1 cellular context compared by ENCODE assay signal in the genomic region with DNA sequence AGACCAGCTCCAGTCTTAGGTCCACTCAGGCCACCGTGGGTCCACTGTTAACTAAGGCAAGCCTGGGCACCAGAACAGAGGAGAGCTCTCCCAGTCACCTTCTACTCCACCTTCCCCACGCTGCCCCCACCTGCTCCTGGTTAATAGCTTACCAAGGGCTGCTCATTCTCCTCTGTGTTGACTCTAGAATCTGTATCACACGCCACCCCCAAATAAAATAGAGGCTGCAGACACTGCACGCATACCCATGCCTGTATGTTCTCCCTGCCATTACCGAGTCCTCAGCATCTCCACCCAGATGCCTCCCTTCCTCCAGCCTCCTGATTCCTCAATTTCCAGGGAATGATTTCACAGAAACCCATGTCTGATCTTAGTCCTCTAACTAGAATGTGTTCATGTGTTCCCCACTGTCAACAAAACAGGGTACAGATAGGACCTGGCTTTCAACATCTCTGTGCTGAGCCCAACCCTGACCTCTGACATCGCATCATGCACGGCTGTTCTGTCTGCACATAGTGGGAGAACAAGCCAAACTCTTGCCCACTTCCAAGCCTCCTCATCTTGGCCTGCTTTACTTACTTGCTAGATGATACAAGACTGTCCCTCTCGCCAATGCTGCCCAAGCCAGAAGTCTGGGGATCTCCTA.
TF ChIP-seq lines count a peak whose summit lies in the region.

No MANE protein-coding gene starts in this region.

TF ChIP-seq in HepG2, 621 proteins besides CTCF, POLR2A, EP300 and RAD21 (continued from another document and continues in another):
- TF ChIP-seq, protein P1, sequence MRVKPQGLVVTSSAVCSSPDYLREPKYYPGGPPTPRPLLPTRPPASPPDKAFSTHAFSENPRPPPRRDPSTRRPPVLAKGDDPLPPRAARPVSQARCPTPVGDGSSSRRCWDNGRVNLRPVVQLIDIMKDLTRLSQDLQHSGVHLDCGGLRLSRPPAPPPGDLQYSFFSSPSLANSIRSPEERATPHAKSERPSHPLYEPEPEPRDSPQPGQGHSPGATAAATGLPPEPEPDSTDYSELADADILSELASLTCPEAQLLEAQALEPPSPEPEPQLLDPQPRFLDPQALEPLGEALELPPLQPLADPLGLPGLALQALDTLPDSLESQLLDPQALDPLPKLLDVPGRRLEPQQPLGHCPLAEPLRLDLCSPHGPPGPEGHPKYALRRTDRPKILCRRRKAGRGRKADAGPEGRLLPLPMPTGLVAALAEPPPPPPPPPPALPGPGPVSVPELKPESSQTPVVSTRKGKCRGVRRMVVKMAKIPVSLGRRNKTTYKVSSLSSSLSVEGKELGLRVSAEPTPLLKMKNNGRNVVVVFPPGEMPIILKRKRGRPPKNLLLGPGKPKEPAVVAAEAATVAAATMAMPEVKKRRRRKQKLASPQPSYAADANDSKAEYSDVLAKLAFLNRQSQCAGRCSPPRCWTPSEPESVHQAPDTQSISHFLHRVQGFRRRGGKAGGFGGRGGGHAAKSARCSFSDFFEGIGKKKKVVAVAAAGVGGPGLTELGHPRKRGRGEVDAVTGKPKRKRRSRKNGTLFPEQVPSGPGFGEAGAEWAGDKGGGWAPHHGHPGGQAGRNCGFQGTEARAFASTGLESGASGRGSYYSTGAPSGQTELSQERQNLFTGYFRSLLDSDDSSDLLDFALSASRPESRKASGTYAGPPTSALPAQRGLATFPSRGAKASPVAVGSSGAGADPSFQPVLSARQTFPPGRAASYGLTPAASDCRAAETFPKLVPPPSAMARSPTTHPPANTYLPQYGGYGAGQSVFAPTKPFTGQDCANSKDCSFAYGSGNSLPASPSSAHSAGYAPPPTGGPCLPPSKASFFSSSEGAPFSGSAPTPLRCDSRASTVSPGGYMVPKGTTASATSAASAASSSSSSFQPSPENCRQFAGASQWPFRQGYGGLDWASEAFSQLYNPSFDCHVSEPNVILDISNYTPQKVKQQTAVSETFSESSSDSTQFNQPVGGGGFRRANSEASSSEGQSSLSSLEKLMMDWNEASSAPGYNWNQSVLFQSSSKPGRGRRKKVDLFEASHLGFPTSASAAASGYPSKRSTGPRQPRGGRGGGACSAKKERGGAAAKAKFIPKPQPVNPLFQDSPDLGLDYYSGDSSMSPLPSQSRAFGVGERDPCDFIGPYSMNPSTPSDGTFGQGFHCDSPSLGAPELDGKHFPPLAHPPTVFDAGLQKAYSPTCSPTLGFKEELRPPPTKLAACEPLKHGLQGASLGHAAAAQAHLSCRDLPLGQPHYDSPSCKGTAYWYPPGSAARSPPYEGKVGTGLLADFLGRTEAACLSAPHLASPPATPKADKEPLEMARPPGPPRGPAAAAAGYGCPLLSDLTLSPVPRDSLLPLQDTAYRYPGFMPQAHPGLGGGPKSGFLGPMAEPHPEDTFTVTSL (CRISPR knock-in tag; IDR thresholded peaks at IDR 0.05; ENCODE audit: borderline replicate concordance): peak; percentile 74
- no peak for TF ChIP-seq U2AF2 (IDR thresholded peaks at IDR 0.05; ENCODE audit: low read depth, low read length)
- no peak for TF ChIP-seq PHB2 (IDR thresholded peaks at IDR 0.05; ENCODE audit: partially characterized antibody)
- no peak for TF ChIP-seq IKZF1 (IDR thresholded peaks at IDR 0.05)
- no peak for TF ChIP-seq ZNF282 (IDR thresholded peaks at IDR 0.05; ENCODE audit: partially characterized antibody)
- no peak for TF ChIP-seq TEAD2 (CRISPR knock-in tag; IDR thresholded peaks at IDR 0.05)
- no peak for TF ChIP-seq ZFP1 (CRISPR knock-in tag; IDR thresholded peaks at IDR 0.05)
- no peak for TF ChIP-seq NFRKB (IDR thresholded peaks at IDR 0.05)
- peak; percentile 21; the same call in 1 of the 2 replicates for TF ChIP-seq MED1 (CRISPR knock-in tag; IDR thresholded peaks at IDR 0.05)
- TF ChIP-seq, protein P2, sequence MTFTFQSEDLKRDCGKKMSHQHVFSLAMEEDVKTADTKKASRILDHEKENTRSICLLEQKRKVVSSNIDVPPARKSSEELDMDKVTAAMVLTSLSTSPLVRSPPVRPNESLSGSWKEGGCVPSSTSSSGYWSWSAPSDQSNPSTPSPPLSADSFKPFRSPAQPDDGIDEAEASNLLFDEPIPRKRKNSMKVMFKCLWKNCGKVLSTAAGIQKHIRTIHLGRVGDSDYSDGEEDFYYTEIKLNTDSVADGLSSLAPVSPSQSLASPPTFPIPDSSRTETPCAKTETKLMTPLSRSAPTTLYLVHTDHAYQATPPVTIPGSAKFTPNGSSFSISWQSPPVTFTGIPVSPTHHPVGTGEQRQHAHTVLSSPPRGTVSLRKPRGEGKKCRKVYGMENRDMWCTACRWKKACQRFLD (CRISPR knock-in tag; IDR thresholded peaks at IDR 0.05; ENCODE audit: borderline replicate concordance): no peak
- peak; percentile 32; the same call in 1 of the 2 replicates for TF ChIP-seq RXRA (CRISPR knock-in tag; IDR thresholded peaks at IDR 0.05)
- TF ChIP-seq CHD4 (IDR thresholded peaks at IDR 0.05; ENCODE audit: borderline replicate concordance, low read length): no peak
- TF ChIP-seq FOXA1 (IDR thresholded peaks at IDR 0.05): 0 out of 2 replicates have a peak, but pooled peaks have one; percentile 22
- peak; percentile 56 for TF ChIP-seq FOXA1 (CRISPR knock-in tag; IDR thresholded peaks at IDR 0.05)
- TF ChIP-seq ZKSCAN8 (CRISPR knock-in tag; IDR thresholded peaks at IDR 0.05; ENCODE audit: borderline replicate concordance): no peak
- no peak for TF ChIP-seq GABPB1 (CRISPR knock-in tag; IDR thresholded peaks at IDR 0.05)
- TF ChIP-seq, protein P3, sequence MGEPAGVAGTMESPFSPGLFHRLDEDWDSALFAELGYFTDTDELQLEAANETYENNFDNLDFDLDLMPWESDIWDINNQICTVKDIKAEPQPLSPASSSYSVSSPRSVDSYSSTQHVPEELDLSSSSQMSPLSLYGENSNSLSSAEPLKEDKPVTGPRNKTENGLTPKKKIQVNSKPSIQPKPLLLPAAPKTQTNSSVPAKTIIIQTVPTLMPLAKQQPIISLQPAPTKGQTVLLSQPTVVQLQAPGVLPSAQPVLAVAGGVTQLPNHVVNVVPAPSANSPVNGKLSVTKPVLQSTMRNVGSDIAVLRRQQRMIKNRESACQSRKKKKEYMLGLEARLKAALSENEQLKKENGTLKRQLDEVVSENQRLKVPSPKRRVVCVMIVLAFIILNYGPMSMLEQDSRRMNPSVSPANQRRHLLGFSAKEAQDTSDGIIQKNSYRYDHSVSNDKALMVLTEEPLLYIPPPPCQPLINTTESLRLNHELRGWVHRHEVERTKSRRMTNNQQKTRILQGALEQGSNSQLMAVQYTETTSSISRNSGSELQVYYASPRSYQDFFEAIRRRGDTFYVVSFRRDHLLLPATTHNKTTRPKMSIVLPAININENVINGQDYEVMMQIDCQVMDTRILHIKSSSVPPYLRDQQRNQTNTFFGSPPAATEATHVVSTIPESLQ (CRISPR knock-in tag; conservative IDR thresholded peaks at IDR 0.05): no peak
- no peak for TF ChIP-seq ZNF530 (CRISPR knock-in tag; IDR thresholded peaks at IDR 0.05; ENCODE audit: low read depth)
- no peak for TF ChIP-seq KDM3A (CRISPR knock-in tag; IDR thresholded peaks at IDR 0.05; ENCODE audit: low read depth)
- TF ChIP-seq ZNF782 (CRISPR knock-in tag; IDR thresholded peaks at IDR 0.05; ENCODE audit: borderline replicate concordance): 0 out of 2 replicates have a peak, but pooled peaks have one; percentile 40
- TF ChIP-seq, protein P4, sequence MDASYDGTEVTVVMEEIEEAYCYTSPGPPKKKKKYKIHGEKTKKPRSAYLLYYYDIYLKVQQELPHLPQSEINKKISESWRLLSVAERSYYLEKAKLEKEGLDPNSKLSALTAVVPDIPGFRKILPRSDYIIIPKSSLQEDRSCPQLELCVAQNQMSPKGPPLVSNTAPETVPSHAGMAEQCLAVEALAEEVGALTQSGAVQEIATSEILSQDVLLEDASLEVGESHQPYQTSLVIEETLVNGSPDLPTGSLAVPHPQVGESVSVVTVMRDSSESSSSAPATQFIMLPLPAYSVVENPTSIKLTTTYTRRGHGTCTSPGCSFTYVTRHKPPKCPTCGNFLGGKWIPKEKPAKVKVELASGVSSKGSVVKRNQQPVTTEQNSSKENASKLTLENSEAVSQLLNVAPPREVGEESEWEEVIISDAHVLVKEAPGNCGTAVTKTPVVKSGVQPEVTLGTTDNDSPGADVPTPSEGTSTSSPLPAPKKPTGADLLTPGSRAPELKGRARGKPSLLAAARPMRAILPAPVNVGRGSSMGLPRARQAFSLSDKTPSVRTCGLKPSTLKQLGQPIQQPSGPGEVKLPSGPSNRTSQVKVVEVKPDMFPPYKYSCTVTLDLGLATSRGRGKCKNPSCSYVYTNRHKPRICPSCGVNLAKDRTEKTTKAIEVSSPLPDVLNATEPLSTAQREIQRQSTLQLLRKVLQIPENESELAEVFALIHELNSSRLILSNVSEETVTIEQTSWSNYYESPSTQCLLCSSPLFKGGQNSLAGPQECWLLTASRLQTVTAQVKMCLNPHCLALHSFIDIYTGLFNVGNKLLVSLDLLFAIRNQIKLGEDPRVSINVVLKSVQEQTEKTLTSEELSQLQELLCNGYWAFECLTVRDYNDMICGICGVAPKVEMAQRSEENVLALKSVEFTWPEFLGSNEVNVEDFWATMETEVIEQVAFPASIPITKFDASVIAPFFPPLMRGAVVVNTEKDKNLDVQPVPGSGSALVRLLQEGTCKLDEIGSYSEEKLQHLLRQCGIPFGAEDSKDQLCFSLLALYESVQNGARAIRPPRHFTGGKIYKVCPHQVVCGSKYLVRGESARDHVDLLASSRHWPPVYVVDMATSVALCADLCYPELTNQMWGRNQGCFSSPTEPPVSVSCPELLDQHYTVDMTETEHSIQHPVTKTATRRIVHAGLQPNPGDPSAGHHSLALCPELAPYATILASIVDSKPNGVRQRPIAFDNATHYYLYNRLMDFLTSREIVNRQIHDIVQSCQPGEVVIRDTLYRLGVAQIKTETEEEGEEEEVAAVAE (CRISPR knock-in tag; IDR thresholded peaks at IDR 0.05; ENCODE audit: borderline replicate concordance): no peak
- TF ChIP-seq BORCS8-MEF2B (CRISPR knock-in tag; IDR thresholded peaks at IDR 0.05): 0 out of 2 replicates have a peak, but pooled peaks have one; percentile 30
- TF ChIP-seq ZNF670 (CRISPR knock-in tag; IDR thresholded peaks at IDR 0.05; ENCODE audit: borderline replicate concordance): 0 out of 2 replicates have a peak, but pooled peaks have one; percentile 47
- TF ChIP-seq HDAC6 (IDR thresholded peaks at IDR 0.05; ENCODE audit: low read depth, low read length): no peak
- TF ChIP-seq KDM5B (CRISPR knock-in tag; IDR thresholded peaks at IDR 0.05; ENCODE audit: borderline replicate concordance): peak; percentile 21; the same call in 1 of the 2 replicates
- TF ChIP-seq YEATS2 (CRISPR knock-in tag; IDR thresholded peaks at IDR 0.05; ENCODE audit: borderline replicate concordance): no peak
- no peak; the same call in 1 of the 2 replicates for TF ChIP-seq ZNF709 (CRISPR knock-in tag; IDR thresholded peaks at IDR 0.05)
- no peak for TF ChIP-seq SP140L (CRISPR knock-in tag; IDR thresholded peaks at IDR 0.05; ENCODE audit: borderline replicate concordance)
- TF ChIP-seq, protein P5, sequence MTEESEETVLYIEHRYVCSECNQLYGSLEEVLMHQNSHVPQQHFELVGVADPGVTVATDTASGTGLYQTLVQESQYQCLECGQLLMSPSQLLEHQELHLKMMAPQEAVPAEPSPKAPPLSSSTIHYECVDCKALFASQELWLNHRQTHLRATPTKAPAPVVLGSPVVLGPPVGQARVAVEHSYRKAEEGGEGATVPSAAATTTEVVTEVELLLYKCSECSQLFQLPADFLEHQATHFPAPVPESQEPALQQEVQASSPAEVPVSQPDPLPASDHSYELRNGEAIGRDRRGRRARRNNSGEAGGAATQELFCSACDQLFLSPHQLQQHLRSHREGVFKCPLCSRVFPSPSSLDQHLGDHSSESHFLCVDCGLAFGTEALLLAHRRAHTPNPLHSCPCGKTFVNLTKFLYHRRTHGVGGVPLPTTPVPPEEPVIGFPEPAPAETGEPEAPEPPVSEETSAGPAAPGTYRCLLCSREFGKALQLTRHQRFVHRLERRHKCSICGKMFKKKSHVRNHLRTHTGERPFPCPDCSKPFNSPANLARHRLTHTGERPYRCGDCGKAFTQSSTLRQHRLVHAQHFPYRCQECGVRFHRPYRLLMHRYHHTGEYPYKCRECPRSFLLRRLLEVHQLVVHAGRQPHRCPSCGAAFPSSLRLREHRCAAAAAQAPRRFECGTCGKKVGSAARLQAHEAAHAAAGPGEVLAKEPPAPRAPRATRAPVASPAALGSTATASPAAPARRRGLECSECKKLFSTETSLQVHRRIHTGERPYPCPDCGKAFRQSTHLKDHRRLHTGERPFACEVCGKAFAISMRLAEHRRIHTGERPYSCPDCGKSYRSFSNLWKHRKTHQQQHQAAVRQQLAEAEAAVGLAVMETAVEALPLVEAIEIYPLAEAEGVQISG (CRISPR knock-in tag; IDR thresholded peaks at IDR 0.05): no peak; the same call in 1 of the 2 replicates
- TF ChIP-seq, protein P6, sequence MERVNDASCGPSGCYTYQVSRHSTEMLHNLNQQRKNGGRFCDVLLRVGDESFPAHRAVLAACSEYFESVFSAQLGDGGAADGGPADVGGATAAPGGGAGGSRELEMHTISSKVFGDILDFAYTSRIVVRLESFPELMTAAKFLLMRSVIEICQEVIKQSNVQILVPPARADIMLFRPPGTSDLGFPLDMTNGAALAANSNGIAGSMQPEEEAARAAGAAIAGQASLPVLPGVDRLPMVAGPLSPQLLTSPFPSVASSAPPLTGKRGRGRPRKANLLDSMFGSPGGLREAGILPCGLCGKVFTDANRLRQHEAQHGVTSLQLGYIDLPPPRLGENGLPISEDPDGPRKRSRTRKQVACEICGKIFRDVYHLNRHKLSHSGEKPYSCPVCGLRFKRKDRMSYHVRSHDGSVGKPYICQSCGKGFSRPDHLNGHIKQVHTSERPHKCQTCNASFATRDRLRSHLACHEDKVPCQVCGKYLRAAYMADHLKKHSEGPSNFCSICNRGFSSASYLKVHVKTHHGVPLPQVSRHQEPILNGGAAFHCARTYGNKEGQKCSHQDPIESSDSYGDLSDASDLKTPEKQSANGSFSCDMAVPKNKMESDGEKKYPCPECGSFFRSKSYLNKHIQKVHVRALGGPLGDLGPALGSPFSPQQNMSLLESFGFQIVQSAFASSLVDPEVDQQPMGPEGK (CRISPR knock-in tag; IDR thresholded peaks at IDR 0.05): peak; percentile 81
- TF ChIP-seq RBFOX2 (IDR thresholded peaks at IDR 0.05; ENCODE audit: low read depth, low read length): no peak
- TF ChIP-seq ZNF230 (CRISPR knock-in tag; IDR thresholded peaks at IDR 0.05): no peak
- TF ChIP-seq, protein P7, sequence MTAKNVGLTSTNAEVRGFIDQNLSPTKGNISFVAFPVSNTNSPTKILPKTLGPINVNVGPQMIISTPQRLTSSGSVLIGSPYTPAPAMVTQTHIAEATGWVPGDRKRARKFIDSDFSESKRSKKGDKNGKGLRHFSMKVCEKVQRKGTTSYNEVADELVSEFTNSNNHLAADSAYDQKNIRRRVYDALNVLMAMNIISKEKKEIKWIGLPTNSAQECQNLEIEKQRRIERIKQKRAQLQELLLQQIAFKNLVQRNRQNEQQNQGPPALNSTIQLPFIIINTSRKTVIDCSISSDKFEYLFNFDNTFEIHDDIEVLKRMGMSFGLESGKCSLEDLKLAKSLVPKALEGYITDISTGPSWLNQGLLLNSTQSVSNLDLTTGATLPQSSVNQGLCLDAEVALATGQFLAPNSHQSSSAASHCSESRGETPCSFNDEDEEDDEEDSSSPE (CRISPR knock-in tag; IDR thresholded peaks at IDR 0.05): no peak
- TF ChIP-seq ZNF776 (CRISPR knock-in tag; IDR thresholded peaks at IDR 0.05): 0 out of 2 replicates have a peak, but pooled peaks have one; percentile 33
- no peak; the same call in 1 of the 2 replicates for TF ChIP-seq ZBTB38 (CRISPR knock-in tag; IDR thresholded peaks at IDR 0.05)
- peak; percentile 28; the same call in 1 of the 2 replicates for TF ChIP-seq ZNF788 (CRISPR knock-in tag; IDR thresholded peaks at IDR 0.05; ENCODE audit: borderline replicate concordance)
- TF ChIP-seq ZNF746 (CRISPR knock-in tag; IDR thresholded peaks at IDR 0.05): 0 out of 2 replicates have a peak, but pooled peaks have one; percentile 29
- TF ChIP-seq EED (CRISPR knock-in tag; IDR thresholded peaks at IDR 0.05): 0 out of 2 replicates have a peak, but pooled peaks have one; percentile 61
- 0 out of 2 replicates have a peak, but pooled peaks have one; percentile 8 for TF ChIP-seq NFYB (CRISPR knock-in tag; IDR thresholded peaks at IDR 0.05)
- no peak for TF ChIP-seq ZNF879 (CRISPR knock-in tag; IDR thresholded peaks at IDR 0.05)
- peak; percentile 40; the same call in 1 of the 2 replicates for TF ChIP-seq ZNF772 (CRISPR knock-in tag; IDR thresholded peaks at IDR 0.05)
